8 cellular contexts compared by ENCODE assay signal in the genomic region with DNA sequence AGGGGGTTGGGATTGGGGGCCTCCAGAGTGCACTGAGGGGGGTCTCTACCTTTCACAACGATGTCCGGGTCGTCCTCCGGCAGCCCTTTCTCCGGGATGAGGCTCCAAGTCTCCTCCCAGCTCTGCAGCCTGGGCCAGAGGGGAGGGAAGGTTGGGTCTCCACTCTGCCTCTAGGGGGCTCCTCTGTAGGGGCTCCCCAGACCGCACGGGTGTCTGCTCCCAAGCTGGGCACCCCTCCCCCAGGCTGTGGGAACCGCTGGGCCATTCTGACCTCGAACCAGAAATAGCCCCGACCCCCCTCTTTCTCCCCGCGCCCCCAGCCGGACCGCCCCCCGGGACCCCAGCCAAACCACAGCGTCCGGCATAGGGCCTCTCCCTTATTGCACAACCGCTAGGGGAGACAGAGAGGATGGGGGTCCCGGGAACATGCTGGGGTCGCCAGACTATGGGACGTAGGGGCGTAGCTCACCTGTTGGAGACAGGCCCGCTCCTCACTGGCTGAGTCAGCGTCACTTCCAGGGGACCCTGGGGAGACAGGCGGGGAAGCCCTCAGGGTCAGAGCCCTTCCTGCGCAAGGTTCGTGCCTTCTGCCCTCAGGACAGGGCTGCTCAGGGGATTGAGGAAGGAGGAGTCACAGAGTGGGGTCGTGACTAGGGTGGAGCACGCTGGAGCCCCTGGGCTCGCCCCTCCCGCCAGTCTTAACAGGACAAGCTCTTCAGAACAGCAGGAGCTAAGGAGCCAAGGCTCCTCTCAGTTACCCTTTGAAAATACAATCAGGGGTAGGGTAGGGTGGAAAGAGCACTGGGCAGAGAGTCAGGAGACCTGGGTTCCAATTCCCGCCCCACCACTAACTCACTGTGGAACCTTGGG. TPM values are rescaled to one million over a fixed set of nuclear protein-coding genes. Genes with fewer than 3 reads are reported as not detected.
DNase-seq lines count a peak whose midpoint lies in the region; ATAC-seq, FAIRE-seq and TF ChIP-seq lines count a peak whose summit lies in the region.

No MANE protein-coding gene starts in this region.

- H3K9me3 ChIP-seq in right atrium auricular region (no peaks in the 10 kb centered on the region), skeletal muscle tissue (ENCODE audit: control insufficient read depth in 3 of 3, low read length in 3 of 3) (no peaks in the 10 kb centered on the region)
- H3K9me3 ChIP-seq in effector memory CD4-positive, alpha-beta T cell (ENCODE audit: control insufficient read depth, low read length): no peaks in the 10 kb centered on the region

- peak overlapping the region; percentile 43 for H3K27ac Mint-ChIP-seq in Calu3 (ENCODE audit: unreplicated experiment)
- H3K27ac Mint-ChIP-seq in activated T-helper 1 cell treated with anti-CD3 and anti-CD28 coated beads, Interleukin-12 subunit alpha, Interleukin-12 subunit beta, Interleukin-2, Interleukin-4 antibody, amounts not matched to agents 30 ng/mL and 10 ng/mL and 1 ng/mL, durations not matched to agents 14 hours and 24 hours and 36 hours: peak overlapping the region; percentile 29

- no peaks in the 10 kb centered on the region for H3K27me3 ChIP-seq in right atrium auricular region
- no peaks in the 10 kb centered on the region for H3K27me3 ChIP-seq in skeletal muscle tissue (ENCODE audit: control insufficient read depth in 3 of 3, insufficient read depth in 3 of 3, low read length in 3 of 3)
- H3K27me3 ChIP-seq in effector memory CD4-positive, alpha-beta T cell (replicated peaks; ENCODE audit: control insufficient read depth, insufficient read depth, low read length, poor library complexity, severe bottlenecking): peaks cover 48% of the 10 kb centered on the region

- H3K4me1 ChIP-seq in right atrium auricular region (peaks cover 0 to 53% of the 10 kb centered on the region in 2 donors), skeletal muscle tissue (ENCODE audit: control insufficient read depth in 3 of 3, insufficient read depth in 3 of 3, low read length in 3 of 3) (peaks cover 35 to 72% (median 37%) of the 10 kb centered on the region in 3 donors)
- peaks cover 57% of the 10 kb centered on the region for H3K4me1 ChIP-seq in effector memory CD4-positive, alpha-beta T cell (ENCODE audit: control insufficient read depth, insufficient read depth, low read length, poor library complexity, severe bottlenecking)

- peak overlapping the region; percentile 88 to 97 (median 91) for H3K9ac ChIP-seq in skeletal muscle tissue (ENCODE audit: low read depth in 1 of 3, low read length in 3 of 3)

- BruUV-seq in Calu3 (replicated peaks; lab: Mats Ljungman, UMichigan): no TSS peak

- intact Hi-C loops in Calu3 (cut with micrococcal nuclease; ENCODE audit: unreplicated experiment): loop anchor here (10.0 kb wide), 1 partner anchor 91 kb away; the partner anchor contains the start of gene RAMP2
- intact Hi-C loops in activated T-helper 1 cell treated with anti-CD3 and anti-CD28 coated beads, Interleukin-12 subunit alpha, Interleukin-12 subunit beta, Interleukin-2, Interleukin-4 antibody, amounts not matched to agents 30 ng/mL and 10 ng/mL and 1 ng/mL, durations not matched to agents 14 hours and 24 hours and 36 hours (cut with micrococcal nuclease): loop anchor here (5.0 kb wide), 1 partner anchor 108 kb away; the partner anchor contains the start of gene WNK4

- CTCF ChIA-PET in Calu3 (lab: Charles Lee): interaction anchor here (0.6 to 2.3 kb wide), 8 partner anchors 9 to 96 kb away, joined by 3 to 8 read pairs (median 4); partner anchors contain the start of genes RETREG3 and TUBG1

- TF ChIP-seq CTCF in Calu3 (IDR thresholded peaks at IDR 0.05; ENCODE audit: unreplicated experiment) (peak; percentile 87), right atrium auricular region (IDR thresholded peaks at IDR 0.05) (peak; percentile 49 to 66)

- no peaks in the 10 kb centered on the region for H3K9me3 Mint-ChIP-seq in Calu3 (ENCODE audit: low read depth, unreplicated experiment)
- H3K9me3 Mint-ChIP-seq in activated T-helper 1 cell treated with anti-CD3 and anti-CD28 coated beads, Interleukin-12 subunit alpha, Interleukin-12 subunit beta, Interleukin-2, Interleukin-4 antibody, amounts not matched to agents 30 ng/mL and 10 ng/mL and 1 ng/mL, durations not matched to agents 14 hours and 24 hours and 36 hours: no peaks in the 10 kb centered on the region

- peak; percentile 13 for FAIRE-seq in HTR-8/SVneo (lab: Jason Lieb, UNC)

- H3K4me1 Mint-ChIP-seq in Calu3 (ENCODE audit: low read depth, unreplicated experiment): peaks cover 31% of the 10 kb centered on the region
- peaks cover 49% of the 10 kb centered on the region for H3K4me1 Mint-ChIP-seq in activated T-helper 1 cell treated with anti-CD3 and anti-CD28 coated beads, Interleukin-12 subunit alpha, Interleukin-12 subunit beta, Interleukin-2, Interleukin-4 antibody, amounts not matched to agents 30 ng/mL and 10 ng/mL and 1 ng/mL, durations not matched to agents 14 hours and 24 hours and 36 hours (ENCODE audit: low read depth)

- peaks cover 41% of the 10 kb centered on the region for H3K36me3 ChIP-seq in right atrium auricular region
- H3K36me3 ChIP-seq in skeletal muscle tissue (ENCODE audit: control insufficient read depth in 3 of 3, insufficient read depth in 3 of 3, low read length in 3 of 3): peaks cover 36 to 41% (median 36%) of the 10 kb centered on the region in 3 donors
- no peaks in the 10 kb centered on the region for H3K36me3 ChIP-seq in effector memory CD4-positive, alpha-beta T cell (ENCODE audit: control insufficient read depth, insufficient read depth, low read length)

- ATAC-seq in GM21737 (IDR thresholded peaks at IDR 0.05; ENCODE audit: unreplicated experiment): no peak

- peak overlapping the region; percentile 93 for H3K4me3 Mint-ChIP-seq in Calu3 (ENCODE audit: low read depth, unreplicated experiment)
- H3K4me3 Mint-ChIP-seq in activated T-helper 1 cell treated with anti-CD3 and anti-CD28 coated beads, Interleukin-12 subunit alpha, Interleukin-12 subunit beta, Interleukin-2, Interleukin-4 antibody, amounts not matched to agents 30 ng/mL and 10 ng/mL and 1 ng/mL, durations not matched to agents 14 hours and 24 hours and 36 hours: peak overlapping the region; percentile 58

- peaks cover 86% of the 10 kb centered on the region for H3K36me3 Mint-ChIP-seq in Calu3 (ENCODE audit: insufficient read depth, unreplicated experiment)
- H3K36me3 Mint-ChIP-seq in activated T-helper 1 cell treated with anti-CD3 and anti-CD28 coated beads, Interleukin-12 subunit alpha, Interleukin-12 subunit beta, Interleukin-2, Interleukin-4 antibody, amounts not matched to agents 30 ng/mL and 10 ng/mL and 1 ng/mL, durations not matched to agents 14 hours and 24 hours and 36 hours (ENCODE audit: low read depth): peaks cover 3% of the 10 kb centered on the region

- H3K27ac ChIP-seq in right atrium auricular region: peak overlapping the region; percentile 95 to 99
- H3K27ac ChIP-seq in skeletal muscle tissue (ENCODE audit: low read depth, low read length): peak overlapping the region; percentile 97
- no peak overlapping the region for H3K27ac ChIP-seq in effector memory CD4-positive, alpha-beta T cell (ENCODE audit: insufficient read depth, low read length, poor library complexity, severe bottlenecking)

- H3K4me3 ChIP-seq in right atrium auricular region: peak overlapping the region; percentile 63 to 87
- H3K4me3 ChIP-seq in skeletal muscle tissue (ENCODE audit: low read length in 3 of 3): peak overlapping the region; percentile 90 to 94 (median 93)
- no peak overlapping the region for H3K4me3 ChIP-seq in effector memory CD4-positive, alpha-beta T cell (ENCODE audit: insufficient read depth, low read depth, low read length, poor library complexity, severe bottlenecking)

- H3K27me3 Mint-ChIP-seq in Calu3 (ENCODE audit: unreplicated experiment): no peaks in the 10 kb centered on the region
- H3K27me3 Mint-ChIP-seq in activated T-helper 1 cell treated with anti-CD3 and anti-CD28 coated beads, Interleukin-12 subunit alpha, Interleukin-12 subunit beta, Interleukin-2, Interleukin-4 antibody, amounts not matched to agents 30 ng/mL and 10 ng/mL and 1 ng/mL, durations not matched to agents 14 hours and 24 hours and 36 hours (ENCODE audit: insufficient read depth): peaks cover 48% of the 10 kb centered on the region

- DNase-seq in Calu3: peak; percentile 60
- DNase-seq in HTR-8/SVneo (ENCODE audit: insufficient read length, low spot score): peak; percentile 59
- DNase-seq in activated T-helper 1 cell treated with anti-CD3 and anti-CD28 coated beads, Interleukin-12 subunit alpha, Interleukin-12 subunit beta, Interleukin-2, Interleukin-4 antibody, amounts not matched to agents 30 ng/mL and 10 ng/mL and 1 ng/mL, durations not matched to agents 14 hours and 24 hours and 36 hours (ENCODE audit: low spot score): no peak
- peak; percentile 71 for DNase-seq in right atrium auricular region (ENCODE audit: low spot score)
- DNase-seq in effector memory CD4-positive, alpha-beta T cell: no peak
- DNase-seq in stimulated activated CD4-positive, alpha-beta T cell treated with anti-CD3 and anti-CD28 coated beads, Interleukin-4, amount 100 ng/mL, for 1 hour: no peak

RNA-seq across cellular contexts. Expression of gene PLEKHH3, which starts 2.7 kb away (rescaled TPM):
- total RNA-seq in Calu3 (2022) (35.2 and 45.0 TPM in 2 replicates), right atrium auricular region (10 to 100 TPM; 14.5 to 26.5 TPM), skeletal muscle tissue (20.4 TPM)
- total RNA-seq in activated T-helper 1 cell treated with anti-CD3 and anti-CD28 coated beads, Interleukin-12 subunit alpha, Interleukin-12 subunit beta, Interleukin-2, Interleukin-4 antibody, amounts not matched to agents 30 ng/mL and 10 ng/mL and 1 ng/mL, durations not matched to agents 14 hours and 24 hours and 36 hours: 0.52 and 0.76 TPM in 2 replicates

RNA-seq across cellular contexts. Expression of gene CCR10, which starts 7.5 kb away (rescaled TPM):
- total RNA-seq in Calu3 (2022): 0.33 and 0.42 TPM in 2 replicates
- total RNA-seq in activated T-helper 1 cell treated with anti-CD3 and anti-CD28 coated beads, Interleukin-12 subunit alpha, Interleukin-12 subunit beta, Interleukin-2, Interleukin-4 antibody, amounts not matched to agents 30 ng/mL and 10 ng/mL and 1 ng/mL, durations not matched to agents 14 hours and 24 hours and 36 hours: 0.15 and 0.21 TPM in 2 replicates
- total RNA-seq in right atrium auricular region: 1 to 10 TPM; 1.3 to 4.4 TPM
- total RNA-seq in skeletal muscle tissue: 0.52 TPM

RNA-seq across cellular contexts. Expression of gene CNTNAP1, which starts 8.2 kb away (rescaled TPM):
- total RNA-seq in Calu3 (2022) (1.2 and 1.3 TPM in 2 replicates), right atrium auricular region (1 to 10 TPM in 1 of 2 donors, under 1 TPM in 1; 0.96 to 2.0 TPM), skeletal muscle tissue (8.9 TPM)
- total RNA-seq in activated T-helper 1 cell treated with anti-CD3 and anti-CD28 coated beads, Interleukin-12 subunit alpha, Interleukin-12 subunit beta, Interleukin-2, Interleukin-4 antibody, amounts not matched to agents 30 ng/mL and 10 ng/mL and 1 ng/mL, durations not matched to agents 14 hours and 24 hours and 36 hours: 1.8 and 2.2 TPM in 2 replicates

RNA-seq across cellular contexts. Expression of gene TUBG2, which starts 15.0 kb away (rescaled TPM):
- total RNA-seq in Calu3 (2022) (23.6 and 26.1 TPM in 2 replicates), right atrium auricular region (10 to 100 TPM; 18.2 to 25.7 TPM), skeletal muscle tissue (1.6 TPM)
- total RNA-seq in activated T-helper 1 cell treated with anti-CD3 and anti-CD28 coated beads, Interleukin-12 subunit alpha, Interleukin-12 subunit beta, Interleukin-2, Interleukin-4 antibody, amounts not matched to agents 30 ng/mL and 10 ng/mL and 1 ng/mL, durations not matched to agents 14 hours and 24 hours and 36 hours: 9.1 and 11.6 TPM in 2 replicates

Comparison
In these comparisons a context has a peak if more than half of its experiments do, and no peak if none do; other contexts are left out.
1. DNase-seq: peak in Calu3 (single experiment), HTR-8/SVneo (single experiment) and right atrium auricular region (single experiment); none in activated T-helper 1 cell treated with anti-CD3 and anti-CD28 coated beads, Interleukin-12 subunit alpha, Interleukin-12 subunit beta, Interleukin-2, Interleukin-4 antibody, amounts not matched to agents 30 ng/mL and 10 ng/mL and 1 ng/mL, durations not matched to agents 14 hours and 24 hours and 36 hours (single experiment), effector memory CD4-positive, alpha-beta T cell (0 of 3) and stimulated activated CD4-positive, alpha-beta T cell treated with anti-CD3 and anti-CD28 coated beads, Interleukin-4, amount 100 ng/mL, for 1 hour (single experiment).